Comparison of ENCODE assay signal across 1 cellular context in the genomic region with DNA sequence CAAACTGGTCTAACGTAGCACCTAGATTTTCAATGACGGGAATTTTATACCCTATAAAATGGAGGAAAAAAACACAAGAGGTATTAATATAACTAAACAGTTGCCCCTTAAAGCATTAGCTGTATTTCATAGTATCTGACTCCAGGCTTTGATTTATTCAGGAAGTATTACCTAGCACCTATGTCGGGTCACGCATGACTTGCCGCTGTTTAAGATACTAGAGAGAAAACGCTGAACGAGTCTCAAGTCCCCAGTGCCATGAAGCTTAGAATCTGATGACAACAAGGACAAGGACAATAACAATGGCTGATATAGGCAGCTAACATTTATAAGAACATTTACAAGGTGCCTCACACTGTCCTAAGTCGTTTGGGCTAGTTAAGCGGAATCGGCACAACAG.
TF ChIP-seq lines count a peak whose summit lies in the region.

No MANE protein-coding gene starts in this region.

TF ChIP-seq in WTC11, 78 proteins besides CTCF, POLR2A, EP300 and RAD21 (continued from another document):
- TF ChIP-seq, protein P1, sequence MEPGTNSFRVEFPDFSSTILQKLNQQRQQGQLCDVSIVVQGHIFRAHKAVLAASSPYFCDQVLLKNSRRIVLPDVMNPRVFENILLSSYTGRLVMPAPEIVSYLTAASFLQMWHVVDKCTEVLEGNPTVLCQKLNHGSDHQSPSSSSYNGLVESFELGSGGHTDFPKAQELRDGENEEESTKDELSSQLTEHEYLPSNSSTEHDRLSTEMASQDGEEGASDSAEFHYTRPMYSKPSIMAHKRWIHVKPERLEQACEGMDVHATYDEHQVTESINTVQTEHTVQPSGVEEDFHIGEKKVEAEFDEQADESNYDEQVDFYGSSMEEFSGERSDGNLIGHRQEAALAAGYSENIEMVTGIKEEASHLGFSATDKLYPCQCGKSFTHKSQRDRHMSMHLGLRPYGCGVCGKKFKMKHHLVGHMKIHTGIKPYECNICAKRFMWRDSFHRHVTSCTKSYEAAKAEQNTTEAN (CRISPR knock-in tag; IDR thresholded peaks at IDR 0.05): no peak
- TF ChIP-seq E2F1 (CRISPR knock-in tag; IDR thresholded peaks at IDR 0.05): no peak
- TF ChIP-seq NFE2L1 (CRISPR knock-in tag; IDR thresholded peaks at IDR 0.05): no peak
- TF ChIP-seq ZNF219 (CRISPR knock-in tag; IDR thresholded peaks at IDR 0.05; ENCODE audit: borderline replicate concordance): no peak
- TF ChIP-seq KAT7 (CRISPR knock-in tag; IDR thresholded peaks at IDR 0.05; ENCODE audit: borderline replicate concordance): no peak
- TF ChIP-seq, protein P2, sequence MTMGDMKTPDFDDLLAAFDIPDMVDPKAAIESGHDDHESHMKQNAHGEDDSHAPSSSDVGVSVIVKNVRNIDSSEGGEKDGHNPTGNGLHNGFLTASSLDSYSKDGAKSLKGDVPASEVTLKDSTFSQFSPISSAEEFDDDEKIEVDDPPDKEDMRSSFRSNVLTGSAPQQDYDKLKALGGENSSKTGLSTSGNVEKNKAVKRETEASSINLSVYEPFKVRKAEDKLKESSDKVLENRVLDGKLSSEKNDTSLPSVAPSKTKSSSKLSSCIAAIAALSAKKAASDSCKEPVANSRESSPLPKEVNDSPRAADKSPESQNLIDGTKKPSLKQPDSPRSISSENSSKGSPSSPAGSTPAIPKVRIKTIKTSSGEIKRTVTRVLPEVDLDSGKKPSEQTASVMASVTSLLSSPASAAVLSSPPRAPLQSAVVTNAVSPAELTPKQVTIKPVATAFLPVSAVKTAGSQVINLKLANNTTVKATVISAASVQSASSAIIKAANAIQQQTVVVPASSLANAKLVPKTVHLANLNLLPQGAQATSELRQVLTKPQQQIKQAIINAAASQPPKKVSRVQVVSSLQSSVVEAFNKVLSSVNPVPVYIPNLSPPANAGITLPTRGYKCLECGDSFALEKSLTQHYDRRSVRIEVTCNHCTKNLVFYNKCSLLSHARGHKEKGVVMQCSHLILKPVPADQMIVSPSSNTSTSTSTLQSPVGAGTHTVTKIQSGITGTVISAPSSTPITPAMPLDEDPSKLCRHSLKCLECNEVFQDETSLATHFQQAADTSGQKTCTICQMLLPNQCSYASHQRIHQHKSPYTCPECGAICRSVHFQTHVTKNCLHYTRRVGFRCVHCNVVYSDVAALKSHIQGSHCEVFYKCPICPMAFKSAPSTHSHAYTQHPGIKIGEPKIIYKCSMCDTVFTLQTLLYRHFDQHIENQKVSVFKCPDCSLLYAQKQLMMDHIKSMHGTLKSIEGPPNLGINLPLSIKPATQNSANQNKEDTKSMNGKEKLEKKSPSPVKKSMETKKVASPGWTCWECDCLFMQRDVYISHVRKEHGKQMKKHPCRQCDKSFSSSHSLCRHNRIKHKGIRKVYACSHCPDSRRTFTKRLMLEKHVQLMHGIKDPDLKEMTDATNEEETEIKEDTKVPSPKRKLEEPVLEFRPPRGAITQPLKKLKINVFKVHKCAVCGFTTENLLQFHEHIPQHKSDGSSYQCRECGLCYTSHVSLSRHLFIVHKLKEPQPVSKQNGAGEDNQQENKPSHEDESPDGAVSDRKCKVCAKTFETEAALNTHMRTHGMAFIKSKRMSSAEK (CRISPR knock-in tag; IDR thresholded peaks at IDR 0.05; ENCODE audit: borderline replicate concordance): no peak
- no peak for TF ChIP-seq ZNF281 (CRISPR knock-in tag; IDR thresholded peaks at IDR 0.05)
- TF ChIP-seq ATF6 (CRISPR knock-in tag; IDR thresholded peaks at IDR 0.05): no peak
